9 cellular contexts compared by ENCODE assay signal in genomic region chr1:84103197-84103992, GRCh38. TPM values are rescaled to one million over a fixed set of nuclear protein-coding genes. Genes with fewer than 3 reads are reported as not detected.
DNase-seq lines count a peak whose midpoint lies in the region; ATAC-seq and TF ChIP-seq lines count a peak whose summit lies in the region.
"Had no signal": no experiment of that assay in that cellular context is flagged by ENCODE, and none has a peak within 500 bp of the region (broad histone marks: within the 10 kb centered on the region; RNA-seq: fewer than 3 reads in every experiment).

No MANE protein-coding gene starts in this region.

- no peak for DNase-seq in CD8-positive, alpha-beta memory T cell
- peak; percentile 76 for DNase-seq in PC-3
- DNase-seq in epithelial cell of proximal tubule (ENCODE audit: low read depth), result peak; percentile 52
- no peak for DNase-seq in natural killer cell
- DNase-seq in D341Med (ENCODE audit: low spot score), result no peak
- DNase-seq in H7, result no peak

- H3K9ac ChIP-seq in PC-3 (ENCODE audit: low read length), result no peak overlapping the region

- no peaks in the 10 kb centered on the region for H4K20me1 ChIP-seq in PC-3 (ENCODE audit: low read length)

- ATAC-seq in GM19025 (IDR thresholded peaks at IDR 0.05; ENCODE audit: low read depth, unreplicated experiment) (peak; percentile 81), HG03378 (IDR thresholded peaks at IDR 0.05; ENCODE audit: unreplicated experiment) (peak; percentile 72), PC-3 (peak; percentile 88), natural killer cell (peak; percentile 73 to 98 (median 74))

- H3K36me3 Mint-ChIP-seq in CD8-positive, alpha-beta memory T cell, result peaks cover 1 to 15% (median 14%) of the 10 kb centered on the region in 3 donors
- H3K36me3 Mint-ChIP-seq in natural killer cell, result no peaks in the 10 kb centered on the region

- H2AFZ ChIP-seq in PC-3 (ENCODE audit: low read length), result no peak overlapping the region

- H3K4me3 Mint-ChIP-seq in CD8-positive, alpha-beta memory T cell, result no peak overlapping the region
- H3K4me3 Mint-ChIP-seq in natural killer cell, result no peak overlapping the region

- no peaks in the 10 kb centered on the region for H3K27me3 Mint-ChIP-seq in CD8-positive, alpha-beta memory T cell
- no peaks in the 10 kb centered on the region for H3K27me3 Mint-ChIP-seq in natural killer cell (ENCODE audit: low read depth in 2 of 2)

- H3K4me1 ChIP-seq in CD8-positive, alpha-beta memory T cell (ENCODE audit: insufficient read depth, low read length), result no peaks in the 10 kb centered on the region
- peaks cover 21% of the 10 kb centered on the region for H3K4me1 ChIP-seq in PC-3 (ENCODE audit: insufficient read depth, low read length)
- H3K4me1 ChIP-seq: Peyer's patch had no signal

- no peaks in the 10 kb centered on the region for H3K9me2 ChIP-seq in PC-3 (replicated peaks; ENCODE audit: low read length)

- no peaks in the 10 kb centered on the region for H3K79me2 ChIP-seq in PC-3 (ENCODE audit: low read length)

- peaks cover 4 to 7% (median 6%) of the 10 kb centered on the region in 5 donors for H3K9me3 Mint-ChIP-seq in CD8-positive, alpha-beta memory T cell
- H3K9me3 Mint-ChIP-seq in natural killer cell, result no peaks in the 10 kb centered on the region

- peak overlapping the region; percentile 40 for H3K4me2 ChIP-seq in PC-3 (ENCODE audit: low read length)

- H3K27ac Mint-ChIP-seq in CD8-positive, alpha-beta memory T cell, result no peak overlapping the region
- peak overlapping the region in 1 of 2 donors; percentile 29 for H3K27ac Mint-ChIP-seq in natural killer cell

- H3K27ac ChIP-seq in CD8-positive, alpha-beta memory T cell (ENCODE audit: low read depth, low read length), result peak overlapping the region; percentile 40
- H3K27ac ChIP-seq in PC-3 (ENCODE audit: low read length), result peak overlapping the region; percentile 13; the same call in 1 of the 2 replicates
- H3K27ac ChIP-seq: Peyer's patch had no signal

- H3K4me1 Mint-ChIP-seq in CD8-positive, alpha-beta memory T cell, result no peaks in the 10 kb centered on the region
- peaks cover 0 to 11% of the 10 kb centered on the region in 2 donors for H3K4me1 Mint-ChIP-seq in natural killer cell

- BruUV-seq in PC-3 (replicated peaks; lab: Mats Ljungman, UMichigan), result no TSS peak

- POLR2A ChIA-PET in CD8-positive, alpha-beta memory T cell (lab: Charles Lee), result no interaction called here
- POLR2A ChIA-PET in PC-3 (lab: Charles Lee; ENCODE audit: unreplicated experiment), result no interaction called here

- CTCF ChIA-PET in CD8-positive, alpha-beta memory T cell (lab: Charles Lee), result no interaction called here
- CTCF ChIA-PET in PC-3 (lab: Charles Lee), result no interaction called here

- no peak overlapping the region for H3K4me3 ChIP-seq in CD8-positive, alpha-beta memory T cell (ENCODE audit: low read length)
- H3K4me3 ChIP-seq in PC-3 (ENCODE audit: low read length) (no peak overlapping the region), epithelial cell of proximal tubule (ENCODE audit: low read depth, low read length) (no peak overlapping the region), H7 (ENCODE audit: insufficient read depth, low read depth, low read length) (no peak overlapping the region)
- H3K4me3 ChIP-seq: Peyer's patch had no signal

- H3K27me3 ChIP-seq in CD8-positive, alpha-beta memory T cell (ENCODE audit: insufficient read depth, low read length, poor library complexity, severe bottlenecking), result no peaks in the 10 kb centered on the region
- H3K27me3 ChIP-seq in PC-3 (ENCODE audit: low read length), result no peaks in the 10 kb centered on the region
- no peaks in the 10 kb centered on the region for H3K27me3 ChIP-seq in H7 (ENCODE audit: control insufficient read depth, insufficient read depth, low read length)
- H3K27me3 ChIP-seq: Peyer's patch had no signal

- no peaks in the 10 kb centered on the region for H3F3A ChIP-seq in PC-3 (ENCODE audit: low read length, unreplicated experiment)

- TF ChIP-seq CTCF in PC-3 (conservative IDR thresholded peaks at IDR 0.05; ENCODE audit: low read depth, low read length) (no peak), epithelial cell of proximal tubule (conservative IDR thresholded peaks at IDR 0.05; ENCODE audit: low read depth, low read length) (no peak), natural killer cell (IDR thresholded peaks at IDR 0.05) (no peak)

- intact Hi-C loops in PC-3 (cut with micrococcal nuclease), result no loop called here
- intact Hi-C loops in natural killer cell (cut with micrococcal nuclease), result no loop called here

- H3K36me3 ChIP-seq in CD8-positive, alpha-beta memory T cell (ENCODE audit: insufficient read depth, low read length), result no peaks in the 10 kb centered on the region
- H3K36me3 ChIP-seq in PC-3 (ENCODE audit: low read depth, low read length), result no peaks in the 10 kb centered on the region
- no peaks in the 10 kb centered on the region for H3K36me3 ChIP-seq in H7 (replicated peaks; ENCODE audit: control insufficient read depth, insufficient read depth, low read length)
- H3K36me3 ChIP-seq: Peyer's patch had no signal

- H3K9me3 ChIP-seq in CD8-positive, alpha-beta memory T cell (ENCODE audit: low read length), result no peaks in the 10 kb centered on the region
- H3K9me3 ChIP-seq in PC-3 (ENCODE audit: low read length), result no peaks in the 10 kb centered on the region
- H3K9me3 ChIP-seq: Peyer's patch had no signal

RNA-seq across cellular contexts. Expression of gene PRKACB, which starts 40.7 kb away (rescaled TPM):
- total RNA-seq in CD8-positive, alpha-beta memory T cell, result 10 to 100 TPM; 47.7 to 54.6 TPM
- polyA plus RNA-seq in CD8-positive, alpha-beta memory T cell, result 97.5 TPM
- total RNA-seq in PC-3 (2014; rRNA removed) (7.8 and 8.3 TPM in 2 replicates), epithelial cell of proximal tubule (9.5 and 10.1 TPM in 2 replicates), natural killer cell (100 to 1,000 TPM; 111 to 148 (median 140) TPM)
- 16.6 and 21.1 TPM in 2 replicates for total RNA-seq in H7 (2014; rRNA removed; shearing (Covaris generic))

Comparison
In these comparisons a context has a peak if more than half of its experiments do, and no peak if none do; other contexts are left out.
1. DNase-seq: peak in PC-3 (single experiment) and epithelial cell of proximal tubule (single experiment); none in CD8-positive, alpha-beta memory T cell (0 of 5), natural killer cell (single experiment), D341Med (single experiment) and H7 (single experiment).
2. Peak in every context shown above with its lines, with median percentiles within 50 percentile points of each other: ATAC-seq.